Comparison of ENCODE assay signal across 8 cellular contexts in genomic region chr11:48093795-48094642, GRCh38.
DNase-seq lines count a peak whose midpoint lies in the region; ATAC-seq, FAIRE-seq and TF ChIP-seq lines count a peak whose summit lies in the region.

No MANE protein-coding gene starts in this region.

- no peak overlapping the region for H3K4me3 ChIP-seq in pancreas

- no peaks in the 10 kb centered on the region for H3K9me3 ChIP-seq in pancreas

- H3K27ac ChIP-seq in pancreas: peak overlapping the region in 3 of 4 donors; percentile 20 to 77 (median 41)

- 8 to 9% methylated on average over 6 of the region's 6 CpGs for WGBS in pancreas, 2 donors

- intact Hi-C loops in pancreas (cut with DNase I): no loop called here

- H3K4me1 ChIP-seq in pancreas: peaks cover 15 to 17% (median 17%) of the 10 kb centered on the region in 3 donors

- peak; percentile 75 to 89 (median 84) for ATAC-seq in pancreas
- no peak for ATAC-seq in GM18861 (IDR thresholded peaks at IDR 0.05; ENCODE audit: unreplicated experiment)
- ATAC-seq in GM19035 (IDR thresholded peaks at IDR 0.05; ENCODE audit: unreplicated experiment): no peak

- H3K36me3 ChIP-seq in pancreas: no peaks in the 10 kb centered on the region

- TF ChIP-seq CTCF in pancreas (IDR thresholded peaks at IDR 0.05): no peak

- no peak for TF ChIP-seq POLR2A in GM12891 (IDR thresholded peaks at IDR 0.05; ENCODE audit: low read depth, low read length)

- DNase-seq in GM12891 (ENCODE audit: insufficient read length, low spot score) (no peak), NCI-H128 (lab: John Stamatoyannopoulos, UW; ENCODE audit: unreplicated experiment) (peak; percentile 85), amniotic epithelial cell (ENCODE audit: low read depth) (peak; percentile 77), pancreas (peak in 3 of 6 donors; percentile 31 to 54 (median 54)), DMS53 treated with DMSO at 0.1 percent for 48 hours (lab: John Stamatoyannopoulos, UW; ENCODE audit: unreplicated experiment) (no peak)
- no peak for DNase-seq in activated CD4-positive, alpha-beta T cell treated with anti-CD3 and anti-CD28 coated beads for 4 hours

- H3K27me3 ChIP-seq in pancreas: no peaks in the 10 kb centered on the region

- FAIRE-seq in GM12891 (lab: Jason Lieb, UNC) (peak; percentile 31), pancreas (lab: Jason Lieb, UNC) (no peak)

TF ChIP-seq in GM12891, 5 proteins besides CTCF, POLR2A, EP300 and RAD21:
- no peak for TF ChIP-seq POU2F2 (IDR thresholded peaks at IDR 0.05; ENCODE audit: low read depth, low read length)
- peak; percentile 31; the same call in 1 of the 2 replicates for TF ChIP-seq SPI1 (IDR thresholded peaks at IDR 0.05; ENCODE audit: low read depth, low read length)

Comparison
In these comparisons a context has a peak if more than half of its experiments do, and no peak if none do; other contexts are left out.
1. DNase-seq: peak in NCI-H128 (single experiment) and amniotic epithelial cell (single experiment); none in GM12891 (single experiment), DMS53 treated with DMSO at 0.1 percent for 48 hours (single experiment) and activated CD4-positive, alpha-beta T cell treated with anti-CD3 and anti-CD28 coated beads for 4 hours (0 of 2).
2. ATAC-seq: peak in pancreas (4 of 4); none in GM18861 (single experiment) and GM19035 (single experiment).